Comparison of ENCODE assay signal across 14 cellular contexts in the genomic region with DNA sequence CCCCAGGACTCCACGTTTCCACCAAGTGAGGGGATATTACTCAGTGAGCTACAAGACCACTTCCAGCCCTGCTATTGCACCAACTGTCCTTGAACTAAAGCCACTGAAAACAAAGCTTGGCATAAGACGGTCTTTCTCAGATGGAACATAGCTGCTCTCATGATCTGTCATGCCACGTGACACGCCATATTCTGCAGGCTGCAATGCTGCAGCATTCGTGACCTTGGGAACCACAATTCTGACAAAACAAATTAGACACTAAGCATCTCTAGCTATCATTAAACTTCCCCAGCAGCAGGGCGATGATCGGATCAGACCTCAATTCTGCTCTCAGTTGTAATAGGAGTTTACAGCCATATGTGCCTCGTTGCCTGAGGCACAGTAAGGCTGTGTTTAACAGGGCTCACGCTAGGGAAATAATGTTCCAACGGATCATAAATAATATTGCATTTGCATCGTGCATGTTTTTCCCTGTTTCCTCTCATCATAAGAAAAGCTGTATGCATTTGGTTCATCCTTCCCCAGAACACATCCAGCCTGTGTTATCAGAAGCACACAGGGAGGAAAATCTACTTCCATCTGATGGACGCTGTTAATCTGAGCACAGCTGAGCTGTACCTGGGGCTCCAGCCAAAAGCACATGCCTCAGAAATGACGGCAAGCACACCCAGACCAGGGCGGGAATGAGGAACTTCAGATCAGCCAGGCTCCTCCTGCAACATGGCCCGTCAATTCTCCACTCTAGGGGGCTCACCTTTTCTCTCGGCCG. TPM values are rescaled to one million over a fixed set of nuclear protein-coding genes. Genes with fewer than 3 reads are reported as not detected.
A peak's percentile ranks its signal among the peaks of the same experiment; 100 is the strongest.
DNase-seq lines count a peak whose midpoint lies in the region; ATAC-seq, FAIRE-seq and TF ChIP-seq lines count a peak whose summit lies in the region.
"Had no signal": no experiment of that assay in that cellular context is flagged by ENCODE, and none has a peak within 500 bp of the region (broad histone marks: within the 10 kb centered on the region; RNA-seq: fewer than 3 reads in every experiment).

No MANE protein-coding gene starts in this region.

- no TSS peak for BruUV-seq in OCI-LY7 (replicated peaks; lab: Mats Ljungman, UMichigan)

- H2AFZ ChIP-seq in H1 (ENCODE audit: low read length) (no peak overlapping the region), OCI-LY7 (ENCODE audit: low read length) (no peak overlapping the region), H9 (ENCODE audit: low read length) (no peak overlapping the region)
- H2AFZ ChIP-seq: parathyroid adenoma had no signal

- H3K36me3 ChIP-seq in H1 (ENCODE audit: control insufficient read depth in 2 of 4, insufficient read depth in 4 of 4, low read length in 3 of 4) (no peaks in the 10 kb centered on the region), neutrophil (no peaks in the 10 kb centered on the region), OCI-LY7 (ENCODE audit: insufficient read depth, low read length) (no peaks in the 10 kb centered on the region)
- H3K36me3 ChIP-seq: Peyer's patch, thyroid gland had no signal

- H3K9me3 Mint-ChIP-seq in WTC11 (no peaks in the 10 kb centered on the region), H9 (no peaks in the 10 kb centered on the region)

- FAIRE-seq in H1 (lab: Jason Lieb, UNC), result no peak

- H3K79me1 ChIP-seq in H1 (ENCODE audit: low read depth, low read length) (no peaks in the 10 kb centered on the region), H9 (ENCODE audit: insufficient read depth, low read depth, low read length, poor library complexity, severe bottlenecking) (no peaks in the 10 kb centered on the region)

- H3K9ac ChIP-seq in H1 (replicated peaks in 1 of 4; ENCODE audit: extremely low read depth in 1 of 4, low read depth in 3 of 4, low read length in 3 of 4), result no peak overlapping the region
- H3K9ac ChIP-seq in H9 (ENCODE audit: extremely low read depth, insufficient read length, low read length), result no peak overlapping the region
- H3K9ac ChIP-seq: parathyroid adenoma had no signal

- H3K9me3 ChIP-seq in H1 (ENCODE audit: insufficient read depth in 2 of 2, low read depth in 1 of 2, low read length in 1 of 2) (no peaks in the 10 kb centered on the region), neutrophil (no peaks in the 10 kb centered on the region), OCI-LY7 (ENCODE audit: low read length) (no peaks in the 10 kb centered on the region), H9 (ENCODE audit: control insufficient read depth, low read depth, low read length) (no peaks in the 10 kb centered on the region)
- H3K9me3 ChIP-seq: Peyer's patch, thyroid gland had no signal

- TF ChIP-seq CTCF in H1 (IDR thresholded peaks at IDR 0.05; ENCODE audit: control extremely low read depth in 1 of 3, insufficient read depth in 1 of 3, low read depth in 1 of 3, low read length in 3 of 3) (no peak), neutrophil (IDR thresholded peaks at IDR 0.05) (no peak), WTC11 (IDR thresholded peaks at IDR 0.05) (no peak), OCI-LY7 (conservative IDR thresholded peaks at IDR 0.05; ENCODE audit: low read length) (no peak), H9 (conservative IDR thresholded peaks at IDR 0.05) (no peak)

- H2BK20ac ChIP-seq in H1 (ENCODE audit: low read length), result no peak overlapping the region
- no peak overlapping the region for H2BK20ac ChIP-seq in H9 (ENCODE audit: low read depth, low read length, poor library complexity, severe bottlenecking)

- H3K36me3 Mint-ChIP-seq in WTC11 (no peaks in the 10 kb centered on the region), H9 (ENCODE audit: insufficient read depth in 1 of 3, low read depth in 3 of 3) (no peaks in the 10 kb centered on the region)
- H3K36me3 Mint-ChIP-seq: immature natural killer cell had no signal

- H2BK15ac ChIP-seq in H1 (ENCODE audit: low read length) (no peak overlapping the region), H9 (ENCODE audit: low read depth, low read length) (no peak overlapping the region)

- H2BK5ac ChIP-seq in H1 (ENCODE audit: low read depth, low read length), result no peak overlapping the region
- no peak overlapping the region for H2BK5ac ChIP-seq in H9 (ENCODE audit: insufficient read length, low read length)

- CTCF ChIA-PET in H1 (lab: Charles Lee; ENCODE audit: partially characterized antibody) (interaction anchor here (0.6 to 9.4 kb wide), 10 partner anchors 8 to 1067 kb away, joined by 3 to 64 read pairs (median 4); no protein-coding TSS in a partner anchor), WTC11 (lab: Charles Lee) (interaction anchor here (2.7 kb wide), 1 partner anchor 13 kb away, joined by 26 read pairs; no protein-coding TSS in a partner anchor), OCI-LY7 (lab: Charles Lee; ENCODE audit: unreplicated experiment) (no interaction called here)

- H3K27ac ChIP-seq in H1 (ENCODE audit: low read depth, low read length) (no peak overlapping the region), neutrophil (peak overlapping the region; percentile 96), OCI-LY7 (ENCODE audit: low read depth, low read length, poor library complexity, severe bottlenecking) (no peak overlapping the region), H9 (ENCODE audit: insufficient read length, low read depth, low read length) (no peak overlapping the region)
- H3K27ac ChIP-seq: parathyroid adenoma, Peyer's patch, thyroid gland had no signal

- H3K4me1 Mint-ChIP-seq in WTC11, result no peaks in the 10 kb centered on the region
- H3K4me1 Mint-ChIP-seq in H9, result peaks cover 2 to 5% of the 10 kb centered on the region in 2 experiments; a peak in 2 of 4 replicates
- H3K4me1 Mint-ChIP-seq: immature natural killer cell had no signal

- no peak for ATAC-seq in WTC11
- ATAC-seq: activated CD4-positive, CD25-positive, alpha-beta regulatory T cell treated with anti-CD3 and anti-CD28 coated beads, Interleukin-2, amount 50 U/mL, for 24 hours had no signal

- 83% methylated on average over 17 of the region's 17 CpGs; no CpG with 5 or more reads in 1 of the 2 experiments for WGBS in H1 (ENCODE audit: extremely low coverage in 1 of 2, insufficient coverage in 1 of 2, insufficient read length in 1 of 2, insufficient replicate concordance in 2 of 2, low coverage in 1 of 2, low lambda C conversion rate in 2 of 2, missing lambda C conversion rate in 1 of 2), 2 experiments
- no CpG with 5 or more reads among the region's 17 CpGs for WGBS in H9 (ENCODE audit: extremely low coverage, insufficient read length, low lambda C conversion rate)

- no peak overlapping the region for H3K18ac ChIP-seq in H1 (ENCODE audit: extremely low read depth, low read length)
- no peak overlapping the region for H3K18ac ChIP-seq in H9 (ENCODE audit: insufficient read length, low read depth, low read length)

- H3K4ac ChIP-seq in H1 (replicated peaks; ENCODE audit: insufficient read length, low read depth, low read length) (no peak overlapping the region), H9 (ENCODE audit: low read depth, low read length) (no peak overlapping the region)

- H3K23me2 ChIP-seq in H1 (ENCODE audit: low read depth, low read length) (peaks cover 3% of the 10 kb centered on the region; the same call in 1 of the 2 replicates), H9 (ENCODE audit: insufficient read length, low read depth, low read length, poor library complexity, severe bottlenecking) (no peaks in the 10 kb centered on the region)

- H3K9me2 ChIP-seq in OCI-LY7 (ENCODE audit: insufficient read depth, low read length), result no peaks in the 10 kb centered on the region

- no peak overlapping the region for H2BK12ac ChIP-seq in H1 (ENCODE audit: low read depth, low read length)
- no peak overlapping the region for H2BK12ac ChIP-seq in H9 (ENCODE audit: insufficient read length, low read depth, low read length)

- H4K20me1 ChIP-seq in H1 (replicated peaks in 1 of 2; ENCODE audit: control insufficient read depth in 1 of 2, insufficient read depth in 2 of 2, low read length in 2 of 2), result no peaks in the 10 kb centered on the region
- H4K20me1 ChIP-seq in OCI-LY7 (ENCODE audit: insufficient read depth, low read length), result no peaks in the 10 kb centered on the region
- H4K20me1 ChIP-seq in H9 (ENCODE audit: control insufficient read depth, insufficient read depth, insufficient read length), result no peaks in the 10 kb centered on the region

- H2AK5ac ChIP-seq in H1 (ENCODE audit: low read depth, low read length) (no peak overlapping the region), H9 (ENCODE audit: insufficient read length, low read length) (no peak overlapping the region)

- H3K79me2 ChIP-seq in H1 (ENCODE audit: control insufficient read depth in 1 of 2, insufficient read depth in 2 of 2, low read length in 2 of 2), result no peaks in the 10 kb centered on the region
- no peaks in the 10 kb centered on the region for H3K79me2 ChIP-seq in OCI-LY7 (ENCODE audit: insufficient read depth, low read depth, low read length)
- H3K79me2 ChIP-seq in H9 (ENCODE audit: insufficient read depth, low read length), result no peaks in the 10 kb centered on the region
- H3K79me2 ChIP-seq: parathyroid adenoma had no signal

- POLR2A ChIA-PET in H1 (lab: Charles Lee; ENCODE audit: partially characterized antibody), result no interaction called here
- POLR2A ChIA-PET in WTC11 (lab: Charles Lee), result no interaction called here
- POLR2A ChIA-PET in OCI-LY7 (lab: Charles Lee), result no interaction called here

- H3T11ph ChIP-seq in H9 (ENCODE audit: low read length), result no peak overlapping the region

- no peak overlapping the region for H3K27ac Mint-ChIP-seq in WTC11
- H3K27ac Mint-ChIP-seq in H9, result no peak overlapping the region
- H3K27ac Mint-ChIP-seq: immature natural killer cell had no signal

- no peak overlapping the region for H3K4me3 ChIP-seq in H1 (ENCODE audit: extremely low read depth in 1 of 4, insufficient read depth in 2 of 4, low read depth in 3 of 4, low read length in 4 of 4)
- peak overlapping the region in 1 of 2 experiments; percentile 20 for H3K4me3 ChIP-seq in neutrophil (ENCODE audit: low read depth in 1 of 2, low read length in 1 of 2)
- no peak overlapping the region for H3K4me3 ChIP-seq in OCI-LY7 (ENCODE audit: low read depth, low read length, poor library complexity, severe bottlenecking)
- H3K4me3 ChIP-seq: Peyer's patch, thyroid gland had no signal

- H3K4me2 ChIP-seq in H1 (ENCODE audit: insufficient read depth in 1 of 2, low read depth in 2 of 2, low read length in 2 of 2) (no peak overlapping the region), OCI-LY7 (ENCODE audit: low read length) (no peak overlapping the region), H9 (ENCODE audit: insufficient read depth, insufficient read length, low read length) (no peak overlapping the region)

- 0 out of 7 replicates have a peak, but pooled peaks cover 0 to 2% (median 0%) of the 10 kb centered on the region in 4 experiments for H3K27me3 ChIP-seq in H1 (replicated peaks in 1 of 4; ENCODE audit: control insufficient read depth in 3 of 4, extremely low read depth in 1 of 4, insufficient read depth in 3 of 4, low read length in 3 of 4)
- no peaks in the 10 kb centered on the region for H3K27me3 ChIP-seq in neutrophil
- H3K27me3 ChIP-seq in H9 (ENCODE audit: insufficient read depth, low read length), result no peaks in the 10 kb centered on the region
- H3K27me3 ChIP-seq: Peyer's patch, thyroid gland had no signal

- no peak for TF ChIP-seq RAD21 in H1 (IDR thresholded peaks at IDR 0.05 in 1 of 2, conservative IDR thresholded peaks at IDR 0.05 in 1 of 2; ENCODE audit: low read depth in 2 of 2, low read length in 2 of 2)

- DNase-seq in G401 (ENCODE audit: low spot score), result peak; percentile 93
- peak; percentile 10 for DNase-seq in NOMO-1 treated with DMSO at 0.1 percent for 48 hours (lab: John Stamatoyannopoulos, UW; ENCODE audit: unreplicated experiment)
- DNase-seq in H1 (ENCODE audit: low read depth in 1 of 2, low spot score in 2 of 2), result no peak
- no peak for DNase-seq in RKO (ENCODE audit: low spot score)
- no peak for DNase-seq in WTC11 (ENCODE audit: low spot score)
- no peak for DNase-seq in OCI-LY7 (ENCODE audit: low spot score)
- no peak for DNase-seq in H9
- DNase-seq: activated naive CD4-positive, alpha-beta T cell; immature natural killer cell; Peyer's patch; thyroid gland had no signal

- H3K23ac ChIP-seq in H1 (ENCODE audit: insufficient read length) (no peak overlapping the region), H9 (ENCODE audit: insufficient read length, low read depth, low read length) (no peak overlapping the region)

- TF ChIP-seq POLR2A in H1 (IDR thresholded peaks at IDR 0.05; ENCODE audit: control extremely low read depth in 1 of 2, low read depth in 2 of 2, low read length in 2 of 2), result no peak

- H4K8ac ChIP-seq in H1 (ENCODE audit: extremely low read depth, insufficient read depth, low read length), result no peak overlapping the region
- no peak overlapping the region for H4K8ac ChIP-seq in H9 (replicated peaks; ENCODE audit: insufficient read length, low read depth, low read length)

- no peak overlapping the region for H3K4me3 Mint-ChIP-seq in WTC11
- H3K4me3 Mint-ChIP-seq in H9, result no peak overlapping the region
- H3K4me3 Mint-ChIP-seq: immature natural killer cell had no signal

- H4K91ac ChIP-seq in H1 (replicated peaks; ENCODE audit: insufficient read length, low read length) (no peak overlapping the region), H9 (ENCODE audit: insufficient read length, low read depth, low read length) (no peak overlapping the region)

- H3K14ac ChIP-seq in H1 (ENCODE audit: insufficient read length) (no peak overlapping the region), H9 (ENCODE audit: insufficient read depth, low read length) (no peak overlapping the region)

- intact Hi-C loops in OCI-LY7 (cut with micrococcal nuclease; ENCODE audit: unreplicated experiment), result no loop called here

- in situ Hi-C loops in G401 (cut with HindIII; ENCODE audit: low sequenced_read_pairs), result loop anchor here (5.0 kb wide), 1 partner anchor 57 kb away; a partner anchor contains a TSS

- no peak for TF ChIP-seq EP300 in H1 (IDR thresholded peaks at IDR 0.05; ENCODE audit: borderline replicate concordance in 1 of 2, low read depth in 2 of 2, low read length in 2 of 2)

- H3K56ac ChIP-seq in H1 (replicated peaks; ENCODE audit: insufficient read length, low read depth, low read length) (no peak overlapping the region), H9 (ENCODE audit: insufficient read length, low read depth, low read length) (no peak overlapping the region)

- H4K5ac ChIP-seq in H1 (ENCODE audit: insufficient read length, low read depth, low read length), result no peak overlapping the region
- H4K5ac ChIP-seq in H9 (ENCODE audit: insufficient read length, low read depth, low read length), result no peak overlapping the region

- no peak overlapping the region for H2BK120ac ChIP-seq in H1 (replicated peaks; ENCODE audit: low read depth, low read length)
- H2BK120ac ChIP-seq in H9 (ENCODE audit: low read depth, low read length, poor library complexity, severe bottlenecking), result no peak overlapping the region

- H3K27me3 Mint-ChIP-seq in WTC11 (ENCODE audit: low read depth) (no peaks in the 10 kb centered on the region), H9 (ENCODE audit: low read depth) (peaks cover 20% of the 10 kb centered on the region)

- H3K4me1 ChIP-seq in H1 (replicated peaks in 1 of 4; ENCODE audit: control insufficient read depth in 3 of 4, insufficient read depth in 4 of 4, low read length in 3 of 4), result peaks cover 0 to 3% (median 1%) of the 10 kb centered on the region in 4 experiments; a peak in 2 of 7 replicates
- peaks cover 58 to 60% of the 10 kb centered on the region in 2 experiments for H3K4me1 ChIP-seq in neutrophil (ENCODE audit: control insufficient read depth in 1 of 2, insufficient read depth in 1 of 2, low read depth in 1 of 2, low read length in 1 of 2)
- no peaks in the 10 kb centered on the region for H3K4me1 ChIP-seq in OCI-LY7 (ENCODE audit: insufficient read depth, low read length, poor library complexity, severe bottlenecking)
- no peaks in the 10 kb centered on the region for H3K4me1 ChIP-seq in H9 (ENCODE audit: insufficient read depth, low read length)
- H3K4me1 ChIP-seq: parathyroid adenoma, Peyer's patch, thyroid gland had no signal

RNA-seq across cellular contexts. Expression of a gene that starts 38.6 kb away (rescaled TPM):
- not detected in 2 replicates for total RNA-seq in G401 (2014; rRNA removed; shearing (Covaris generic))
- not detected in 2 replicates for total RNA-seq in H1 (2021; fragmentation: NEBNext Ultra II Directional; extraction: Animal tissue kit (Norgen Biotek cat#: 25700))
- not detected in 2 replicates for polyA plus RNA-seq in H1 (2011; rRNA removed)
- not detected for polyA plus RNA-seq in H1 (2011; cell fraction: cytosol; rRNA removed)
- polyA plus RNA-seq in H1 (2011; cell fraction: nucleus; rRNA removed), result not detected
- polyA plus RNA-seq in H1 (2012, experiment 1 of 2), result not detected in 4 replicates
- not detected for polyA plus RNA-seq in H1 (2012, experiment 2 of 2)
- polyA plus RNA-seq in H1 (2013, experiment 1 of 2), result not detected
- not detected for polyA plus RNA-seq in H1 (2013, experiment 2 of 2)
- not detected in 2 replicates for polyA minus RNA-seq in H1 (2011; rRNA and poly(A)+ RNA removed)
- polyA minus RNA-seq in H1 (2011; cell fraction: cytosol; rRNA and poly(A)+ RNA removed), result not detected
- polyA minus RNA-seq in H1 (2011; cell fraction: nucleus; rRNA and poly(A)+ RNA removed), result 0.30 TPM
- 0.09 TPM in 2 of 3 replicates, not detected in the other for total RNA-seq in WTC11 (2021)
- not detected in 2 replicates for total RNA-seq in OCI-LY7 (2014; rRNA removed; shearing (Covaris generic))
- not detected in 2 replicates for total RNA-seq in OCI-LY7 (2022)
- total RNA-seq in H9 (2021), result not detected in 2 replicates
- total RNA-seq: thyroid gland had no signal
- polyA plus RNA-seq: immature natural killer cell had no signal

RNA-seq across cellular contexts. Expression of a gene that starts 59.5 kb away (rescaled TPM):
- total RNA-seq in G401 (2014; rRNA removed; shearing (Covaris generic)), result 12.3 and 13.2 TPM in 2 replicates
- total RNA-seq in H1 (2021; fragmentation: NEBNext Ultra II Directional; extraction: Animal tissue kit (Norgen Biotek cat#: 25700)), result 56.5 and 64.6 TPM in 2 replicates
- 16.5 and 32.5 TPM in 2 replicates for polyA plus RNA-seq in H1 (2011; rRNA removed)
- 12.2 TPM for polyA plus RNA-seq in H1 (2011; cell fraction: cytosol; rRNA removed)
- polyA plus RNA-seq in H1 (2011; cell fraction: nucleus; rRNA removed), result 46.4 TPM
- 19.6 to 25.6 TPM (median 22.5 TPM) in 4 replicates for polyA plus RNA-seq in H1 (2012, experiment 1 of 2)
- polyA plus RNA-seq in H1 (2012, experiment 2 of 2), result 3.7 TPM
- polyA plus RNA-seq in H1 (2013, experiment 1 of 2), result 38.4 TPM
- polyA plus RNA-seq in H1 (2013, experiment 2 of 2), result 36.8 TPM
- 16.2 and 17.2 TPM in 2 replicates for polyA minus RNA-seq in H1 (2011; rRNA and poly(A)+ RNA removed)
- polyA minus RNA-seq in H1 (2011; cell fraction: cytosol; rRNA and poly(A)+ RNA removed), result 19.3 TPM
- polyA minus RNA-seq in H1 (2011; cell fraction: nucleus; rRNA and poly(A)+ RNA removed), result 62.6 TPM
- total RNA-seq in WTC11 (2021) (77.1 to 81.8 TPM (median 77.9 TPM) in 3 replicates), OCI-LY7 (2022) (127 and 150 TPM in 2 replicates), H9 (2021) (65.5 and 71.3 TPM in 2 replicates)
- total RNA-seq in OCI-LY7 (2014; rRNA removed; shearing (Covaris generic)), result 67.6 and 79.2 TPM in 2 replicates

Comparison
In these comparisons a context has a peak if more than half of its experiments do, and no peak if none do; other contexts are left out.
1. DNase-seq: peak in G401 (single experiment) and NOMO-1 treated with DMSO at 0.1 percent for 48 hours (single experiment); none in H1 (0 of 2), RKO (single experiment), WTC11 (single experiment), OCI-LY7 (single experiment) and H9 (single experiment).